Comparison of ENCODE assay signal across 2 cellular contexts in the genomic region with DNA sequence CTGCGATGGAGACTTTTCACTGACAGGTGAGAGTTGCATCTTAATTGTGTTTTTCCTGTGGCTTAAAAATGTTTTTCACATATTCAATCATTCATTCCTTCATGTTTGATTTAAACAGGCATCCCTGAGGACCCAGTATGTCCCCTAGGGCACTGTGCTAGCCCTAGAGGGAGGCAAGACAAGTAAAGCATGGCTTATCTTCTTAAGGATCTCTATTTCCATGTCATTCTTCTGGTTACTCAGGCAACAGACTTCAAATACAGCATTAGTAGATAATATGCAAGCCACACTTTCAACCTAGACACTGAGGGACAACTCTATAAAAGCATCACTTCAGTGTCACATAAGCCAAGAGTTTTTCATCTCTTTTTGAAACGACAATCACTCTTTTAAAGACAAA.
TF ChIP-seq lines count a peak whose summit lies in the region.

No MANE protein-coding gene starts in this region.

TF ChIP-seq in K562, 482 proteins besides CTCF, POLR2A, EP300 and RAD21:
- TF ChIP-seq FOXJ2 (tag; IDR thresholded peaks at IDR 0.05) (peak; percentile 71), TCF7 (IDR thresholded peaks at IDR 0.05; ENCODE audit: borderline replicate concordance) (no peak), SMARCA4 (IDR thresholded peaks at IDR 0.05) (no peak), CBX1 (IDR thresholded peaks at IDR 0.05; ENCODE audit: low read depth) (no peak), PBX2 (CRISPR knock-in tag; IDR thresholded peaks at IDR 0.05; ENCODE audit: low read depth) (no peak), PBX2 (tag; conservative IDR thresholded peaks at IDR 0.05; ENCODE audit: low read depth) (peak; percentile 41; the same call in 1 of the 2 replicates), RFX1 (IDR thresholded peaks at IDR 0.05) (peak; percentile 47; the same call in 1 of the 2 replicates), LARP7 (IDR thresholded peaks at IDR 0.05) (no peak)
- TF ChIP-seq, protein P1, sequence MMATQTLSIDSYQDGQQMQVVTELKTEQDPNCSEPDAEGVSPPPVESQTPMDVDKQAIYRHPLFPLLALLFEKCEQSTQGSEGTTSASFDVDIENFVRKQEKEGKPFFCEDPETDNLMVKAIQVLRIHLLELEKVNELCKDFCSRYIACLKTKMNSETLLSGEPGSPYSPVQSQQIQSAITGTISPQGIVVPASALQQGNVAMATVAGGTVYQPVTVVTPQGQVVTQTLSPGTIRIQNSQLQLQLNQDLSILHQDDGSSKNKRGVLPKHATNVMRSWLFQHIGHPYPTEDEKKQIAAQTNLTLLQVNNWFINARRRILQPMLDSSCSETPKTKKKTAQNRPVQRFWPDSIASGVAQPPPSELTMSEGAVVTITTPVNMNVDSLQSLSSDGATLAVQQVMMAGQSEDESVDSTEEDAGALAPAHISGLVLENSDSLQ (IDR thresholded peaks at IDR 0.05), result peak; percentile 86

TF ChIP-seq in neural cell, 6 proteins besides CTCF, POLR2A, EP300 and RAD21:
- TF ChIP-seq POLR2AphosphoS5 (IDR thresholded peaks at IDR 0.05) (peak; percentile 77), SMC3 (conservative IDR thresholded peaks at IDR 0.05; ENCODE audit: poor library complexity) (no peak), MXI1 (conservative IDR thresholded peaks at IDR 0.05; ENCODE audit: poor library complexity, severe bottlenecking) (peak; percentile 29)
TF ChIP-seq in neural cell: peak in this region for 2.
